12 cellular contexts compared by ENCODE assay signal in genomic region chr1:160606611-160607010, GRCh38. TPM values are rescaled to one million over a fixed set of nuclear protein-coding genes. Genes with fewer than 3 reads are reported as not detected.
DNase-seq lines count a peak whose midpoint lies in the region; ATAC-seq and TF ChIP-seq lines count a peak whose summit lies in the region.
"Had no signal": no experiment of that assay in that cellular context is flagged by ENCODE, and none has a peak within 500 bp of the region (broad histone marks: within the 10 kb centered on the region; RNA-seq: fewer than 3 reads in every experiment).

No MANE protein-coding gene starts in this region.

- peaks cover 4% of the 10 kb centered on the region for H3K9me3 Mint-ChIP-seq in memory B cell

- no peak overlapping the region for H3K4me3 ChIP-seq in DND-41 (ENCODE audit: low read depth in 1 of 2, low read length in 2 of 2)
- no peak overlapping the region for H3K4me3 ChIP-seq in OCI-LY7 (ENCODE audit: low read depth, low read length, poor library complexity, severe bottlenecking)
- no peak overlapping the region for H3K4me3 ChIP-seq in breast epithelium
- H3K4me3 ChIP-seq: left ventricle myocardium inferior had no signal

- H3K4me2 ChIP-seq in DND-41 (ENCODE audit: insufficient read depth, low read length) (no peak overlapping the region), OCI-LY7 (ENCODE audit: low read length) (peak overlapping the region; percentile 48)

- CTCF ChIA-PET in OCI-LY7 (lab: Charles Lee; ENCODE audit: unreplicated experiment) = interaction anchor here (0.5 to 1.5 kb wide), 6 partner anchors 68 to 499 kb away, joined by 3 to 5 read pairs (median 4); no protein-coding TSS in a partner anchor

- H3K9me2 ChIP-seq in OCI-LY7 (ENCODE audit: insufficient read depth, low read length) = no peaks in the 10 kb centered on the region

- H3K27me3 Mint-ChIP-seq in memory B cell = no peaks in the 10 kb centered on the region

- peak overlapping the region; percentile 37 for H2AFZ ChIP-seq in DND-41 (ENCODE audit: low read depth, low read length)
- H2AFZ ChIP-seq in OCI-LY7 (ENCODE audit: low read length) = peak overlapping the region; percentile 66

- ATAC-seq in DND-41 (ENCODE audit: insufficient read depth, low read depth) (peak; percentile 22), GM19463 (IDR thresholded peaks at IDR 0.05; ENCODE audit: unreplicated experiment) (peak; percentile 3), memory B cell (ENCODE audit: low read depth) (no peak), GM21360 (IDR thresholded peaks at IDR 0.05; ENCODE audit: unreplicated experiment) (no peak)

- H3K27ac ChIP-seq in DND-41 (ENCODE audit: low read length) (peak overlapping the region; percentile 73), OCI-LY7 (ENCODE audit: low read depth, low read length, poor library complexity, severe bottlenecking) (peak overlapping the region; percentile 55), breast epithelium (no peak overlapping the region)
- H3K27ac ChIP-seq: left ventricle myocardium inferior had no signal

- H4K20me1 ChIP-seq in DND-41 (ENCODE audit: insufficient read depth, low read length) (no peaks in the 10 kb centered on the region), OCI-LY7 (ENCODE audit: insufficient read depth, low read length) (no peaks in the 10 kb centered on the region)

- no peaks in the 10 kb centered on the region for H3K27me3 ChIP-seq in DND-41 (ENCODE audit: insufficient read depth, low read length, poor library complexity)
- no peaks in the 10 kb centered on the region for H3K27me3 ChIP-seq in breast epithelium

- H3K79me2 ChIP-seq in DND-41 (ENCODE audit: insufficient read depth, low read length) (no peaks in the 10 kb centered on the region), OCI-LY7 (ENCODE audit: insufficient read depth, low read depth, low read length) (no peaks in the 10 kb centered on the region)

- H3K36me3 ChIP-seq in DND-41 (ENCODE audit: insufficient read depth, low read length) (no peaks in the 10 kb centered on the region), OCI-LY7 (ENCODE audit: insufficient read depth, low read length) (peaks cover 7% of the 10 kb centered on the region; the same call in 1 of the 2 replicates), breast epithelium (no peaks in the 10 kb centered on the region)
- H3K36me3 ChIP-seq: left ventricle myocardium inferior had no signal

- no peak for TF ChIP-seq POLR2A in breast epithelium (IDR thresholded peaks at IDR 0.05)

- peaks cover 14% of the 10 kb centered on the region for H3K4me1 Mint-ChIP-seq in memory B cell

- BruUV-seq in OCI-LY7 (replicated peaks; lab: Mats Ljungman, UMichigan) = no TSS peak

- H3K9me3 ChIP-seq in DND-41 (ENCODE audit: insufficient read depth, low read length, severe bottlenecking) (peaks cover 2% of the 10 kb centered on the region), OCI-LY7 (ENCODE audit: low read length) (peaks cover 27% of the 10 kb centered on the region; the same call in 1 of the 2 replicates), breast epithelium (peaks cover 0 to 2% of the 10 kb centered on the region in 2 donors)

- POLR2A ChIA-PET in OCI-LY7 (lab: Charles Lee) = interaction anchor here (0.5 to 1.5 kb wide), 5 partner anchors 15 to 177 kb away, joined by 3 to 6 read pairs (median 3); partner anchors contain the start of gene SLAMF6

- no peak for DNase-seq in DND-41
- no peak for DNase-seq in OCI-LY7 (ENCODE audit: low spot score)
- no peak for DNase-seq in memory B cell (ENCODE audit: low spot score in 2 of 2)
- no peak for DNase-seq in NCI-H82 (lab: John Stamatoyannopoulos, UW)
- no peak for DNase-seq in activated effector memory CD4-positive, alpha-beta T cell treated with anti-CD3 and anti-CD28 coated beads, Interleukin-2, amount 50 U/mL, for 16 hours
- DNase-seq in breast epithelium (ENCODE audit: low spot score in 2 of 2) = no peak
- DNase-seq: aorta, left ventricle myocardium inferior, NCI-H1436 treated with DMSO at 0.1 percent for 48 hours had no signal

- H3K27ac Mint-ChIP-seq in memory B cell = peak overlapping the region; percentile 65

- H3K36me3 Mint-ChIP-seq in memory B cell = peaks cover 19% of the 10 kb centered on the region

- H3K4me1 ChIP-seq in DND-41 (ENCODE audit: insufficient read depth, low read length) = peaks cover 30% of the 10 kb centered on the region
- peaks cover 60% of the 10 kb centered on the region for H3K4me1 ChIP-seq in OCI-LY7 (ENCODE audit: insufficient read depth, low read length, poor library complexity, severe bottlenecking)
- no peaks in the 10 kb centered on the region for H3K4me1 ChIP-seq in breast epithelium
- H3K4me1 ChIP-seq: left ventricle myocardium inferior had no signal

- TF ChIP-seq CTCF in DND-41 (IDR thresholded peaks at IDR 0.05; ENCODE audit: borderline replicate concordance, extremely low read depth, low read length, poor library complexity, severe bottlenecking) (no peak), OCI-LY7 (conservative IDR thresholded peaks at IDR 0.05; ENCODE audit: low read length) (no peak), breast epithelium (IDR thresholded peaks at IDR 0.05) (no peak)

- no peak overlapping the region for H3K4me3 Mint-ChIP-seq in memory B cell

- H3K9ac ChIP-seq in DND-41 (ENCODE audit: low read depth, low read length) = peak overlapping the region; percentile 10

- intact Hi-C loops in OCI-LY7 (cut with micrococcal nuclease; ENCODE audit: unreplicated experiment) = loop anchor here (1.0 to 5.0 kb wide), 7 partner anchors 56 to 404 kb away; partner anchors contain the start of genes COPA and NCSTN
- intact Hi-C loops in breast epithelium (cut with DNase I; ENCODE audit: low total_unique reads) = no loop called here

RNA-seq across cellular contexts. Expression of gene CD84, which starts 27.3 kb away (rescaled TPM):
- 23.3 and 23.4 TPM in 2 replicates for total RNA-seq in OCI-LY7 (2014; rRNA removed; shearing (Covaris generic))
- total RNA-seq in OCI-LY7 (2022) = 22.2 and 28.8 TPM in 2 replicates
- total RNA-seq in breast epithelium = 10 to 100 TPM in 1 of 3 donors, 1 to 10 TPM in 2; 2.3 to 17.0 (median 9.8) TPM
- total RNA-seq: HT1080 had no signal

RNA-seq across cellular contexts. Expression of gene SLAMF1, which starts 40.2 kb away (rescaled TPM):
- 0.32 and 0.36 TPM in 2 replicates for total RNA-seq in OCI-LY7 (2014; rRNA removed; shearing (Covaris generic))
- total RNA-seq in OCI-LY7 (2022) (0.42 and 0.72 TPM in 2 replicates), breast epithelium (1 to 10 TPM in 1 of 3 donors, under 1 TPM in 2; 0.64 to 1.8 (median 0.98) TPM)
- total RNA-seq: left ventricle myocardium inferior had no signal

Comparison
In these comparisons a context has a peak if more than half of its experiments do, and no peak if none do; other contexts are left out.
1. ATAC-seq: peak in DND-41 (single experiment) and GM19463 (single experiment); none in memory B cell (single experiment) and GM21360 (single experiment).
2. H3K27ac ChIP-seq: peak in DND-41 (single experiment) and OCI-LY7 (single experiment); none in breast epithelium (0 of 2).